Comparison of ENCODE assay signal across 8 cellular contexts in genomic region chr15:52677593-52677992, GRCh38. TPM values are rescaled to one million over a fixed set of nuclear protein-coding genes. Genes with fewer than 3 reads are reported as not detected.
DNase-seq lines count a peak whose midpoint lies in the region; FAIRE-seq and TF ChIP-seq lines count a peak whose summit lies in the region.

No MANE protein-coding gene starts in this region.

- FAIRE-seq in GM12891 (lab: Jason Lieb, UNC) (peak; percentile 35), H54 (lab: Jason Lieb, UNC) (peak; percentile 38)

- H3K4me3 ChIP-seq in fibroblast of mammary gland (ENCODE audit: control insufficient read depth, low read depth, low read length) (peak overlapping the region; percentile 83), skin epidermis (peak overlapping the region; percentile 57 to 98 (median 88))

- H3K27ac ChIP-seq in skin epidermis, result peak overlapping the region in 20 of 21 experiments; percentile 83 to 100 (median 96)

- no peak for DNase-seq in GM12891 (ENCODE audit: insufficient read length, low spot score)
- DNase-seq in H54 (ENCODE audit: insufficient read length, low spot score), result no peak
- DNase-seq in RKO (ENCODE audit: low spot score), result peak; percentile 51
- no peak for DNase-seq in fibroblast of mammary gland (ENCODE audit: low read depth)
- DNase-seq in SHP77 (lab: John Stamatoyannopoulos, UW), result no peak
- no peak for DNase-seq in T1000 (lab: John Stamatoyannopoulos, UW)
- no peak for DNase-seq in hepatic stellate cell (ENCODE audit: low spot score)

- TF ChIP-seq POLR2A in GM12891 (IDR thresholded peaks at IDR 0.05; ENCODE audit: low read depth, low read length) (no peak), H54 (IDR thresholded peaks at IDR 0.05; ENCODE audit: low read depth, low read length) (no peak)

- no peak for TF ChIP-seq CTCF in fibroblast of mammary gland (conservative IDR thresholded peaks at IDR 0.05; ENCODE audit: control insufficient read depth, insufficient read depth, low read depth, low read length)

TF ChIP-seq in GM12891, 5 proteins besides CTCF, POLR2A, EP300 and RAD21:
- TF ChIP-seq SPI1 (IDR thresholded peaks at IDR 0.05; ENCODE audit: low read depth, low read length) (no peak), PAX5 (IDR thresholded peaks at IDR 0.05; ENCODE audit: insufficient read depth, low read length, severe bottlenecking) (no peak), POU2F2 (IDR thresholded peaks at IDR 0.05; ENCODE audit: low read depth, low read length) (no peak), POLR2AphosphoS5 (IDR thresholded peaks at IDR 0.05; ENCODE audit: low read depth, low read length) (no peak), TAF1 (IDR thresholded peaks at IDR 0.05; ENCODE audit: low read depth, low read length) (no peak)

RNA-seq across cellular contexts. Expression of gene ATOSA, which starts 1.6 kb away (rescaled TPM):
- 7.9 TPM for polyA plus RNA-seq in GM12891 (2012; ENCODE audit: low read depth, missing spikeins)
